ENCODE assay signal across 11 cellular contexts in the genomic region with DNA sequence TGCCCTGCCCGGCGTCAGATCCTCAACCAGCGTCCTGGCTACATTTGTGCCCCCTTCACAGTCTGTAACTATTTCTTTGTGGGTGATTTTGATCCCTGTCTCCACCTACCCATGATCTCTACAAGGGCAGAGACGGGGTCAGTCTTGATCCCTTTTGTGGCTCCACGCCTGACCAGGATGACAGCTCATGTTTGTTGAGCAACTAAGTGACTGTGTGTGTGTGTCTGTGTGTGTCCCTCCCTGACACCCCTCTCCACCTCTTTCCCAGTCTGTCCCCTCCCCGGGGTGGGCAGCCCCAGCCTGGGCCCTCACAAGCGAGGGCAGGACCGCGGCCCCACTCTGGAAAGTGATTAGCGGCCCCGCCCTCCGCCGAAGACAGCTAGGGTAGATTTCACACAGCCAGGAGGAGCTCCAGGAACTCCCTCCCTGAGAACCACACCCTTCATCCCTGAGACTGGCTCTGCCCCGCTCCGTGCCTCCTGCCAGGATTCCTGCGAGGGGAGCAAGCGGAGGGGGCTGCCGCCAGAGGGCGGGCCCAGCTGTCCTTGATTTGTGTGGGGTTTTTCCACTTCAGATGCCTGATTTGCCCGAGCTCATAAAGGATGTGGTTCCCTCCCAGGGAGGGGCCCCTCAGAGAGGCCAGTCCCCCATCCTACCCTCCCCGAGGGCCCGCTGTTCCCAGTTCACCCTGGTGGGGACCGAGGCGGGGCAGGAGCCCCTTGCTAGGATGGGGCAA. TPM values are rescaled to one million over a fixed set of nuclear protein-coding genes. Genes with fewer than 3 reads are reported as not detected.
DNase-seq lines count a peak whose midpoint lies in the region; TF ChIP-seq lines count a peak whose summit lies in the region.
"Had no signal": no experiment of that assay in that cellular context is flagged by ENCODE, and none has a peak within 500 bp of the region (broad histone marks: within the 10 kb centered on the region; RNA-seq: fewer than 3 reads in every experiment).

No MANE protein-coding gene starts in this region.

- H3K36me3 Mint-ChIP-seq in neural crest cell (ENCODE audit: low read depth): no peaks in the 10 kb centered on the region

- no peak overlapping the region for H3K4me3 ChIP-seq in choroid plexus epithelial cell (ENCODE audit: low read depth, low read length)

- TF ChIP-seq CTCF in choroid plexus epithelial cell (conservative IDR thresholded peaks at IDR 0.05; ENCODE audit: low read depth, low read length) (peak; percentile 52), neural crest cell (conservative IDR thresholded peaks at IDR 0.05) (peak; percentile 60)

- DNase-seq in DMS153 treated with DMSO at 0.1 percent for 48 hours (lab: John Stamatoyannopoulos, UW; ENCODE audit: unreplicated experiment) (peak; percentile 43), MV-4-11 (lab: John Stamatoyannopoulos, UW) (peak; percentile 46), choroid plexus epithelial cell (ENCODE audit: low read depth) (peak; percentile 26), neural crest cell (ENCODE audit: low read depth, low spot score) (peak; percentile 47), middle frontal gyrus (ENCODE audit: extremely low spot score, low spot score) (no peak), NCI-H2107 (lab: John Stamatoyannopoulos, UW) (no peak), hippocampal formation (lab: John Stamatoyannopoulos, UW) (no peak), AG08396 (ENCODE audit: low spot score) (no peak)
- DNase-seq: activated CD4-positive, CD25-positive, alpha-beta regulatory T cell; GOT3 had no signal

- H3K27ac Mint-ChIP-seq in neural crest cell (ENCODE audit: unreplicated experiment): no peak overlapping the region

- H3K4me3 Mint-ChIP-seq in neural crest cell: no peak overlapping the region

- no peaks in the 10 kb centered on the region for H3K9me3 Mint-ChIP-seq in neural crest cell

- H3K27me3 Mint-ChIP-seq in neural crest cell (ENCODE audit: low read depth): peaks cover 64% of the 10 kb centered on the region

- H3K4me1 Mint-ChIP-seq in neural crest cell: peaks cover 13% of the 10 kb centered on the region

RNA-seq across cellular contexts. Expression of a gene that starts 5.3 kb away (rescaled TPM):
- total RNA-seq in neural crest cell: not detected in 2 replicates
- total RNA-seq: liver had no signal

RNA-seq across cellular contexts. Expression of a gene that starts 19.5 kb away (rescaled TPM):
- 29.8 and 30.5 TPM in 2 replicates for total RNA-seq in neural crest cell

RNA-seq across cellular contexts. Expression of a gene that starts 31.0 kb away (rescaled TPM):
- total RNA-seq in neural crest cell: not detected in 2 replicates
- total RNA-seq: liver had no signal

RNA-seq across cellular contexts. Expression of a gene that starts 35.9 kb away (rescaled TPM):
- total RNA-seq in neural crest cell: 128 TPM in 2 replicates

RNA-seq across cellular contexts. Expression of a gene that starts 41.2 kb away (rescaled TPM):
- 3,479 and 3,508 TPM in 2 replicates for total RNA-seq in neural crest cell

Comparison
In these comparisons a context has a peak if more than half of its experiments do, and no peak if none do; other contexts are left out.
1. DNase-seq: peak in DMS153 treated with DMSO at 0.1 percent for 48 hours (single experiment), MV-4-11 (single experiment), choroid plexus epithelial cell (single experiment) and neural crest cell (single experiment); none in middle frontal gyrus (single experiment), NCI-H2107 (single experiment), hippocampal formation (0 of 2) and AG08396 (single experiment).